In the genomic region with DNA sequence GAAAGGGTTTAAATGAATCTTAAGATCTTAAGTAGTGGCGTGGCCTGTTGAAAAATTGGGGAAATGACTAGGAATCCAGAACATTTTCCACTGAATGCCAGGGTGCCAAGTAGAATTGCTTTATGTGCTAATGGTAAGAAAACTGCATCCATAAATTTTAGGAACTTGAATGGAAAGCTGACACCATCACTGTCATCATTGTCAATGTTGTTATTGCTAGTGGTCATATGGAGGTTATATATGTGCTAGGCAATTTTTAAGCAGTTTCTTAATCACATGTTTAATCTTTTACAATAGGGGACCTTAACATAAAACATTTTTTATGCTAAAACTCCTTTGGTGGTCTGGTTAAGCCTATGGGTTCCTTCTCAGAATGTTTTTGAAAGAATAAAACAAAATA, we compare ENCODE assay signal across 1 cellular context.
TF ChIP-seq lines count a peak whose summit lies in the region.

No MANE protein-coding gene starts in this region.

TF ChIP-seq in H1, 55 proteins besides CTCF, POLR2A, EP300 and RAD21:
- no peak for TF ChIP-seq ASH2L (IDR thresholded peaks at IDR 0.05; ENCODE audit: low read length)
- no peak for TF ChIP-seq TAF1 (IDR thresholded peaks at IDR 0.05; ENCODE audit: low read depth, low read length)
- no peak for TF ChIP-seq CHD1 (IDR thresholded peaks at IDR 0.05; ENCODE audit: low read depth, low read length)
- TF ChIP-seq POU5F1 (IDR thresholded peaks at IDR 0.05; ENCODE audit: low read depth, low read length) = no peak
- TF ChIP-seq, protein P1, sequence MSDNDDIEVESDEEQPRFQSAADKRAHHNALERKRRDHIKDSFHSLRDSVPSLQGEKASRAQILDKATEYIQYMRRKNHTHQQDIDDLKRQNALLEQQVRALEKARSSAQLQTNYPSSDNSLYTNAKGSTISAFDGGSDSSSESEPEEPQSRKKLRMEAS (IDR thresholded peaks at IDR 0.05) = no peak
- no peak for TF ChIP-seq TAF7 (optimal IDR thresholded peaks at IDR 0.05; ENCODE audit: borderline replicate concordance, low read depth, low read length)
- TF ChIP-seq BACH1 (IDR thresholded peaks at IDR 0.05; ENCODE audit: low read length) = no peak
- TF ChIP-seq BRCA1 (IDR thresholded peaks at IDR 0.05; ENCODE audit: low read depth, low read length) = no peak
- TF ChIP-seq PHF8 (conservative IDR thresholded peaks at IDR 0.05; ENCODE audit: low read depth, low read length) = no peak
- no peak for TF ChIP-seq CBX5 (IDR thresholded peaks at IDR 0.05; ENCODE audit: low read depth, low read length)
TF ChIP-seq in H1: peak in this region for 0.
